10 cellular contexts compared by ENCODE assay signal in the genomic region with DNA sequence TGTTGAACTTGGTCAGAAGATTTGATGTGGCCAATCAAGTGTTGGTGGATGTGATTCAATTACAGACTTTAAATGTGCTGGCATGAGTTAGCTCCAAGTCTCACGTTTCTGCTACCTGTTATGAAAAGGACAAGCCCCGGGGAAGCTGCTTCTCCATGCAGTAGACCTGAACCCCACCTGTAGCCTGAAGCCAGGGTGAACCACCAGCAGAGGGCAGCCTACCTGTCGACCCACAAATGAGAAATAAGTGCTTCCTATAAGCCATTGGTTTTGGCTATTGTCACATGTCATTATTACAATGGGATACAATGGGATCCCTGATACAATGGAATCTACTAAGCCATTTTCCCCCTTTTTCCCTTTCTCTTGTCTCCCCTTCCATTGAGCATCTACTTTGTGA.
DNase-seq lines count a peak whose midpoint lies in the region; ATAC-seq and TF ChIP-seq lines count a peak whose summit lies in the region.
"Had no signal": no experiment of that assay in that cellular context is flagged by ENCODE, and none has a peak within 500 bp of the region (broad histone marks: within the 10 kb centered on the region; RNA-seq: fewer than 3 reads in every experiment).

No MANE protein-coding gene starts in this region.

- DNase-seq in Karpas-422, result peak; percentile 71
- peak; percentile 44 for DNase-seq in activated naive CD4-positive, alpha-beta T cell treated with anti-CD3 and anti-CD28 coated beads for 36 hours
- peak; percentile 46 for DNase-seq in osteocyte (ENCODE audit: extremely low spot score, unreplicated experiment)
- DNase-seq in hippocampal formation (lab: John Stamatoyannopoulos, UW), result no peak
- no peak for DNase-seq in NCI-H2107 treated with DMSO at 0.1 percent for 48 hours (lab: John Stamatoyannopoulos, UW; ENCODE audit: unreplicated experiment)
- no peak for DNase-seq in AG20443 (ENCODE audit: low spot score)
- DNase-seq: activated CD4-positive, CD25-positive, alpha-beta regulatory T cell had no signal

- H3K9me3 ChIP-seq in Karpas-422 (ENCODE audit: low read length), result no peaks in the 10 kb centered on the region

- H4K20me1 ChIP-seq in Karpas-422 (ENCODE audit: insufficient read depth, low read depth, low read length), result no peaks in the 10 kb centered on the region

- H3K36me3 ChIP-seq in Karpas-422 (ENCODE audit: insufficient read depth, low read length), result no peaks in the 10 kb centered on the region

- H3K9me3 Mint-ChIP-seq in activated naive CD4-positive, alpha-beta T cell treated with anti-CD3 and anti-CD28 coated beads for 36 hours, result no peaks in the 10 kb centered on the region
- peaks cover 16% of the 10 kb centered on the region for H3K9me3 Mint-ChIP-seq in osteocyte (ENCODE audit: unreplicated experiment)

- H3K9me2 ChIP-seq in Karpas-422 (replicated peaks; ENCODE audit: insufficient read depth, low read length), result no peaks in the 10 kb centered on the region

- H3K4me1 Mint-ChIP-seq in activated naive CD4-positive, alpha-beta T cell treated with anti-CD3 and anti-CD28 coated beads for 36 hours (ENCODE audit: low read depth), result no peaks in the 10 kb centered on the region
- no peaks in the 10 kb centered on the region for H3K4me1 Mint-ChIP-seq in osteocyte (ENCODE audit: unreplicated experiment)

- TF ChIP-seq CTCF in GM12872 (IDR thresholded peaks at IDR 0.05; ENCODE audit: insufficient read depth, low read depth, low read length) (peak; percentile 77), osteocyte (IDR thresholded peaks at IDR 0.05) (no peak)

- no peak overlapping the region for H3K4me3 ChIP-seq in Karpas-422 (ENCODE audit: low read length)
- H3K4me3 ChIP-seq: lung had no signal

- peaks cover 13% of the 10 kb centered on the region for H3K27me3 Mint-ChIP-seq in activated naive CD4-positive, alpha-beta T cell treated with anti-CD3 and anti-CD28 coated beads for 36 hours (ENCODE audit: low read depth)
- H3K27me3 Mint-ChIP-seq in osteocyte (ENCODE audit: unreplicated experiment), result no peaks in the 10 kb centered on the region

- H3K36me3 Mint-ChIP-seq in activated naive CD4-positive, alpha-beta T cell treated with anti-CD3 and anti-CD28 coated beads for 36 hours (ENCODE audit: low read depth), result no peaks in the 10 kb centered on the region
- no peaks in the 10 kb centered on the region for H3K36me3 Mint-ChIP-seq in osteocyte (ENCODE audit: unreplicated experiment)

- H2AFZ ChIP-seq in Karpas-422 (ENCODE audit: low read length), result no peak overlapping the region

- H3K4me3 Mint-ChIP-seq in activated naive CD4-positive, alpha-beta T cell treated with anti-CD3 and anti-CD28 coated beads for 36 hours, result no peak overlapping the region
- H3K4me3 Mint-ChIP-seq in osteocyte (ENCODE audit: unreplicated experiment), result no peak overlapping the region

- H3K27ac Mint-ChIP-seq in activated naive CD4-positive, alpha-beta T cell treated with anti-CD3 and anti-CD28 coated beads for 36 hours, result no peak overlapping the region
- no peak overlapping the region for H3K27ac Mint-ChIP-seq in osteocyte (ENCODE audit: unreplicated experiment)

- CTCF ChIA-PET in activated naive CD4-positive, alpha-beta T cell treated with anti-CD3 and anti-CD28 coated beads for 36 hours (lab: Charles Lee), result interaction anchor here (1.2 to 1.5 kb wide), 2 partner anchors 9 to 25 kb away, joined by 3 to 4 read pairs; no protein-coding TSS in a partner anchor

- no peak overlapping the region for H3K9ac ChIP-seq in Karpas-422 (ENCODE audit: low read length)

- no peak overlapping the region for H3K4me2 ChIP-seq in Karpas-422 (ENCODE audit: low read depth, low read length, poor library complexity, severe bottlenecking)

- H3K27ac ChIP-seq in Karpas-422 (ENCODE audit: low read length), result no peak overlapping the region

- no peaks in the 10 kb centered on the region for H3K27me3 ChIP-seq in Karpas-422 (ENCODE audit: low read length)

- intact Hi-C loops in activated naive CD4-positive, alpha-beta T cell treated with anti-CD3 and anti-CD28 coated beads for 36 hours (cut with micrococcal nuclease), result no loop called here

- no peaks in the 10 kb centered on the region for H3K79me2 ChIP-seq in Karpas-422 (ENCODE audit: low read length)

- no peaks in the 10 kb centered on the region for H3K4me1 ChIP-seq in Karpas-422 (ENCODE audit: low read length)

- no peak for ATAC-seq in GM19324 (IDR thresholded peaks at IDR 0.05; ENCODE audit: low FRiP score, unreplicated experiment)

Comparison
In these comparisons a context has a peak if more than half of its experiments do, and no peak if none do; other contexts are left out.
1. DNase-seq: peak in Karpas-422 (single experiment), activated naive CD4-positive, alpha-beta T cell treated with anti-CD3 and anti-CD28 coated beads for 36 hours (single experiment) and osteocyte (single experiment); none in hippocampal formation (0 of 2), NCI-H2107 treated with DMSO at 0.1 percent for 48 hours (single experiment) and AG20443 (single experiment).